Comparison of ENCODE assay signal across 19 cellular contexts in genomic region chr1:29389533-29390041, GRCh38.
DNase-seq lines count a peak whose midpoint lies in the region; ATAC-seq and TF ChIP-seq lines count a peak whose summit lies in the region.
"Had no signal": no experiment of that assay in that cellular context is flagged by ENCODE, and none has a peak within 500 bp of the region (broad histone marks: within the 10 kb centered on the region; RNA-seq: fewer than 3 reads in every experiment).

No MANE protein-coding gene starts in this region.

- BruUV-seq in A673 (replicated peaks; lab: Mats Ljungman, UMichigan) = no TSS peak

- CTCF ChIA-PET in A673 (lab: Charles Lee) = no interaction called here

- no peak for ATAC-seq in Right ventricle myocardium superior (ENCODE audit: poor library complexity)
- ATAC-seq: A549, Panc1 had no signal

- no peaks in the 10 kb centered on the region for H3K27me3 ChIP-seq in right atrium auricular region
- no peaks in the 10 kb centered on the region for H3K27me3 ChIP-seq in colonic mucosa
- H3K27me3 ChIP-seq in A673 (replicated peaks; ENCODE audit: insufficient read depth, low read depth, low read length, poor library complexity) = no peaks in the 10 kb centered on the region
- H3K27me3 ChIP-seq: BE2C had no signal

- H3K9me3 ChIP-seq in right atrium auricular region (no peaks in the 10 kb centered on the region), colonic mucosa (no peaks in the 10 kb centered on the region), A673 (ENCODE audit: low read depth, low read length, poor library complexity, severe bottlenecking) (no peaks in the 10 kb centered on the region)
- H3K9me3 ChIP-seq: A549, BE2C had no signal

- H3K27ac ChIP-seq in right atrium auricular region (no peak overlapping the region), colonic mucosa (no peak overlapping the region), A673 (ENCODE audit: low read depth, low read length, poor library complexity, severe bottlenecking) (no peak overlapping the region)
- H3K27ac ChIP-seq: A549, HL-60, SK-N-MC had no signal

- intact Hi-C loops in Right ventricle myocardium superior (cut with DNase I) (no loop called here), colonic mucosa (cut with DNase I) (no loop called here), A673 (cut with micrococcal nuclease; ENCODE audit: unreplicated experiment) (no loop called here)

- DNase-seq in right atrium auricular region (ENCODE audit: low spot score) (peak; percentile 32), Right ventricle myocardium superior (no peak), colonic mucosa (peak; percentile 2), mesenteric fat pad (ENCODE audit: low spot score) (peak; percentile 28), A673 (ENCODE audit: low spot score) (no peak), retina (no peak)
- no peak for DNase-seq in activated naive CD4-positive, alpha-beta T cell treated with anti-CD3 and anti-CD28 coated beads, Interleukin-2, amount 50 U/mL, for 16 hours
- DNase-seq: BE2C; CD8-positive, alpha-beta memory T cell; NCI-H1092; NCI-H1417 treated with DMSO at 0.1 percent for 48 hours; NCI-H187 treated with DMSO at 0.1 percent for 48 hours; NCI-H446; NCI-H526; SIG-M5 had no signal

- no peak overlapping the region for H3K4me3 ChIP-seq in right atrium auricular region
- no peak overlapping the region for H3K4me3 ChIP-seq in colonic mucosa
- no peak overlapping the region for H3K4me3 ChIP-seq in A673 (ENCODE audit: low read depth, low read length, poor library complexity, severe bottlenecking)
- H3K4me3 ChIP-seq: A549, SK-N-MC had no signal

- POLR2A ChIA-PET in A673 (lab: Charles Lee; ENCODE audit: low non-redundant PET) = no interaction called here

- H3K4me1 ChIP-seq in right atrium auricular region (no peaks in the 10 kb centered on the region), colonic mucosa (no peaks in the 10 kb centered on the region), A673 (ENCODE audit: insufficient read depth, low read length, poor library complexity, severe bottlenecking) (no peaks in the 10 kb centered on the region)
- H3K4me1 ChIP-seq: A549, BE2C had no signal

- no peak overlapping the region for H3K9ac ChIP-seq in colonic mucosa (ENCODE audit: low read depth in 2 of 2, low read length in 2 of 2)

- TF ChIP-seq CTCF in right atrium auricular region (IDR thresholded peaks at IDR 0.05) (no peak), colonic mucosa (IDR thresholded peaks at IDR 0.05) (no peak), A673 (conservative IDR thresholded peaks at IDR 0.05; ENCODE audit: low read depth, low read length) (no peak)

- H3K36me3 ChIP-seq in right atrium auricular region = no peaks in the 10 kb centered on the region
- H3K36me3 ChIP-seq in colonic mucosa = no peaks in the 10 kb centered on the region
- no peaks in the 10 kb centered on the region for H3K36me3 ChIP-seq in A673 (ENCODE audit: insufficient read depth, low read length, poor library complexity, severe bottlenecking)
- H3K36me3 ChIP-seq: BE2C had no signal

Comparison
In these comparisons a context has a peak if more than half of its experiments do, and no peak if none do; other contexts are left out.
1. DNase-seq: peak in right atrium auricular region (single experiment), colonic mucosa (single experiment) and mesenteric fat pad (single experiment); none in Right ventricle myocardium superior (single experiment), activated naive CD4-positive, alpha-beta T cell treated with anti-CD3 and anti-CD28 coated beads, Interleukin-2, amount 50 U/mL, for 16 hours (single experiment), A673 (single experiment) and retina (single experiment).